Comparison of ENCODE assay signal across 8 cellular contexts in the genomic region with DNA sequence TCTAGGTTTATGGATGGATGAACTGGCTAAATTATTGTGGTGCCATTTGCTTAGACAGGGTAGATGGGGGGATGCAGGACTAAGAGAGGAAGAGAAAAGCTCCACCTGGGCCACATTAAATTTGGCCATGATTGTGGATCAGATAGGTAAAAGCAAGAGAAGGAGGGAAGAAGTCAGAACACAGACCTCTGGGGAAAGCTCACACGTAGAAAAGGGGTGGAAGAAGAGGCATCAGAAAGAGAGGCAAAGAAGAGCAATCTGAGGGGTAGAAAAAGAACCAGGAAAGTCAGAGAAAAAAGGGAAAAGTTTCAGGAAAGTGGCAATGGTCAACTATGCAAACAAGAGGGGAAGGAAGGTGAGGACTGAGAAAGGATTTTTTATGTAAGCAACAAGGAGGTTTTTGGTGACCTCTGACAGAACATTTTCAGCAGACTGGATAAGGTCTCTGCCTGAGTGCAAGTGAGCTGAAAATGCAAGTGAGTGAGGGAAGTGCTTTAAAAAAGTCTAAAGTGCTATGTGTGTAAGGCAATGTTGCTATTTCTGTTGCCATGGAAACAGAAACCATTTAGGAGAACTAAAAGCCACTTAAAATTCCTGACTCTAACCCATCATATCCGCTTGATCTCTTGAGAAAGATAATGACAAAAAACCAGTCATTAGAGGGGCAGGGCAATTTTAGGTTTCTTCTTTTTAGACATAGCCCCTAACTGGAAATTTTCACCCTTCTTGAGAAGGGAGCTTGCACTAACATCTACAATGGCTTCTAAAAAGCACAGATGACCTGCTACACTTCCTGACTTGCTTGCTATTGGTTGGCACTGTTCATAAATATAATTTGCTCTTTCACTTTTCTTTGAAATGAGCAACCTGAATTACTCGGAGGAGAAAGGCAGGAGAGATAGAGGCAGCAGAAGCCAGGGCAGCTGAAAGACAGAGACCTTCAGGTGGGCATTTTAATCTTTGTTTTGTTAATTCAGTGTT. TPM values are rescaled to one million over a fixed set of nuclear protein-coding genes. Genes with fewer than 3 reads are reported as not detected.
A peak's percentile ranks its signal among the peaks of the same experiment; 100 is the strongest.
DNase-seq lines count a peak whose midpoint lies in the region; ATAC-seq, FAIRE-seq and TF ChIP-seq lines count a peak whose summit lies in the region.

A gene with protein sequence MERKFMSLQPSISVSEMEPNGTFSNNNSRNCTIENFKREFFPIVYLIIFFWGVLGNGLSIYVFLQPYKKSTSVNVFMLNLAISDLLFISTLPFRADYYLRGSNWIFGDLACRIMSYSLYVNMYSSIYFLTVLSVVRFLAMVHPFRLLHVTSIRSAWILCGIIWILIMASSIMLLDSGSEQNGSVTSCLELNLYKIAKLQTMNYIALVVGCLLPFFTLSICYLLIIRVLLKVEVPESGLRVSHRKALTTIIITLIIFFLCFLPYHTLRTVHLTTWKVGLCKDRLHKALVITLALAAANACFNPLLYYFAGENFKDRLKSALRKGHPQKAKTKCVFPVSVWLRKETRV (plus strand): TSS at position 856 of the 981 bp plus-strand sequence. CDS start 52,889 bp downstream, outside the sequence.

- H3F3A ChIP-seq in GM23338 (replicated peaks; ENCODE audit: low read depth) (no peaks in the 10 kb centered on the region), neural cell (ENCODE audit: insufficient read depth, low read length, poor library complexity, severe bottlenecking) (no peaks in the 10 kb centered on the region)

- no peaks in the 10 kb centered on the region for H3K27me3 Mint-ChIP-seq in GM23338 (ENCODE audit: insufficient read depth, low read depth, poor library complexity)

- H3K79me2 ChIP-seq in GM23338 (replicated peaks; ENCODE audit: insufficient read depth): no peaks in the 10 kb centered on the region
- no peaks in the 10 kb centered on the region for H3K79me2 ChIP-seq in neural cell (replicated peaks; ENCODE audit: insufficient read depth, low read length)

- H3K9ac ChIP-seq in endocrine pancreas (ENCODE audit: control insufficient read depth, insufficient read depth, low read length): no peak within 1 kb of the TSS
- no peak within 1 kb of the TSS for H3K9ac ChIP-seq in neural cell (ENCODE audit: low read length)

- H3K4me1 Mint-ChIP-seq in GM23338: peaks cover 5% of the 10 kb centered on the region; the same call in 2 of the 3 replicates

- H3K27ac ChIP-seq in GM23338 (ENCODE audit: low read depth): no peak within 1 kb of the TSS
- no peak within 1 kb of the TSS for H3K27ac ChIP-seq in neural cell (ENCODE audit: low read length)

- H2AFZ ChIP-seq in GM23338: peak within 1 kb of the TSS; percentile 52; the same call in 1 of the 2 replicates
- no peak within 1 kb of the TSS for H2AFZ ChIP-seq in neural cell (ENCODE audit: low read depth, low read length)

- no peaks in the 10 kb centered on the region for H3K4me1 ChIP-seq in GM23338 (ENCODE audit: insufficient read depth)
- H3K4me1 ChIP-seq in endocrine pancreas (ENCODE audit: control insufficient read depth, insufficient read depth, low read length): peaks cover 11% of the 10 kb centered on the region

- H3K9me3 Mint-ChIP-seq in GM23338: no peaks in the 10 kb centered on the region

- H3K36me3 Mint-ChIP-seq in GM23338 (ENCODE audit: low read depth): no peaks in the 10 kb centered on the region

- no peak within 1 kb of the TSS for H3K4me3 Mint-ChIP-seq in GM23338

- ATAC-seq in GM23338 (no peak), GM21360 (IDR thresholded peaks at IDR 0.05; ENCODE audit: unreplicated experiment) (no peak)

- no peak within 1 kb of the TSS for H3K27ac Mint-ChIP-seq in GM23338

- TF ChIP-seq RAD21 in neural cell (conservative IDR thresholded peaks at IDR 0.05): no peak

- no peak for FAIRE-seq in RCC 7860 (lab: Jason Lieb, UNC)

- H4K20me1 ChIP-seq in GM23338 (replicated peaks; ENCODE audit: insufficient read depth) (no peaks in the 10 kb centered on the region), neural cell (ENCODE audit: insufficient read depth) (no peaks in the 10 kb centered on the region)

- DNase-seq in GF-D8 (lab: John Stamatoyannopoulos, UW) (peak; percentile 83), GM23338 (ENCODE audit: low spot score) (peak; percentile 52), NOMO-1 treated with dmso at 0.1 percent for 144 hours (lab: John Stamatoyannopoulos, UW; ENCODE audit: unreplicated experiment) (peak; percentile 42), NCI-H446 treated with DMSO at 0.1 percent for 48 hours (lab: John Stamatoyannopoulos, UW) (no peak), RCC 7860 (ENCODE audit: low spot score) (no peak)

- no peak for TF ChIP-seq EP300 in neural cell (conservative IDR thresholded peaks at IDR 0.05; ENCODE audit: poor library complexity, severe bottlenecking)

- TF ChIP-seq CTCF in GM23338 (conservative IDR thresholded peaks at IDR 0.05; ENCODE audit: low read depth in 2 of 2) (no peak), neural cell (IDR thresholded peaks at IDR 0.05; ENCODE audit: poor library complexity, severe bottlenecking) (no peak)

- H3K4me3 ChIP-seq in GM23338 (no peak within 1 kb of the TSS), endocrine pancreas (ENCODE audit: control insufficient read depth, insufficient read depth, low read length) (peak within 1 kb of the TSS; percentile 22), neural cell (ENCODE audit: low read length) (peak within 1 kb of the TSS; percentile 18)

- no peaks in the 10 kb centered on the region for H3K27me3 ChIP-seq in GM23338 (ENCODE audit: insufficient read depth)
- H3K27me3 ChIP-seq in endocrine pancreas (ENCODE audit: control insufficient read depth, insufficient read depth, low read length): no peaks in the 10 kb centered on the region
- no peaks in the 10 kb centered on the region for H3K27me3 ChIP-seq in neural cell (ENCODE audit: insufficient read depth, low read depth, low read length)

- H3K9me3 ChIP-seq in endocrine pancreas (ENCODE audit: control insufficient read depth, low read length) (no peaks in the 10 kb centered on the region), neural cell (ENCODE audit: low read length) (no peaks in the 10 kb centered on the region)

- H3K36me3 ChIP-seq in GM23338 (ENCODE audit: insufficient read depth): no peaks in the 10 kb centered on the region
- H3K36me3 ChIP-seq in endocrine pancreas (ENCODE audit: control insufficient read depth, insufficient read depth, low read length): no peaks in the 10 kb centered on the region
- no peaks in the 10 kb centered on the region for H3K36me3 ChIP-seq in neural cell (ENCODE audit: insufficient read depth, low read length)

- H3K9me2 ChIP-seq in GM23338 (ENCODE audit: insufficient read depth) (no peaks in the 10 kb centered on the region), neural cell (ENCODE audit: insufficient read depth, low read length) (no peaks in the 10 kb centered on the region)

- H3K4me2 ChIP-seq in GM23338: no peak within 1 kb of the TSS
- H3K4me2 ChIP-seq in neural cell (ENCODE audit: low read length): peak within 1 kb of the TSS; percentile 13

TF ChIP-seq in GM23338, 12 proteins besides CTCF, POLR2A, EP300 and RAD21 (continues in another document):
- TF ChIP-seq, protein P1, sequence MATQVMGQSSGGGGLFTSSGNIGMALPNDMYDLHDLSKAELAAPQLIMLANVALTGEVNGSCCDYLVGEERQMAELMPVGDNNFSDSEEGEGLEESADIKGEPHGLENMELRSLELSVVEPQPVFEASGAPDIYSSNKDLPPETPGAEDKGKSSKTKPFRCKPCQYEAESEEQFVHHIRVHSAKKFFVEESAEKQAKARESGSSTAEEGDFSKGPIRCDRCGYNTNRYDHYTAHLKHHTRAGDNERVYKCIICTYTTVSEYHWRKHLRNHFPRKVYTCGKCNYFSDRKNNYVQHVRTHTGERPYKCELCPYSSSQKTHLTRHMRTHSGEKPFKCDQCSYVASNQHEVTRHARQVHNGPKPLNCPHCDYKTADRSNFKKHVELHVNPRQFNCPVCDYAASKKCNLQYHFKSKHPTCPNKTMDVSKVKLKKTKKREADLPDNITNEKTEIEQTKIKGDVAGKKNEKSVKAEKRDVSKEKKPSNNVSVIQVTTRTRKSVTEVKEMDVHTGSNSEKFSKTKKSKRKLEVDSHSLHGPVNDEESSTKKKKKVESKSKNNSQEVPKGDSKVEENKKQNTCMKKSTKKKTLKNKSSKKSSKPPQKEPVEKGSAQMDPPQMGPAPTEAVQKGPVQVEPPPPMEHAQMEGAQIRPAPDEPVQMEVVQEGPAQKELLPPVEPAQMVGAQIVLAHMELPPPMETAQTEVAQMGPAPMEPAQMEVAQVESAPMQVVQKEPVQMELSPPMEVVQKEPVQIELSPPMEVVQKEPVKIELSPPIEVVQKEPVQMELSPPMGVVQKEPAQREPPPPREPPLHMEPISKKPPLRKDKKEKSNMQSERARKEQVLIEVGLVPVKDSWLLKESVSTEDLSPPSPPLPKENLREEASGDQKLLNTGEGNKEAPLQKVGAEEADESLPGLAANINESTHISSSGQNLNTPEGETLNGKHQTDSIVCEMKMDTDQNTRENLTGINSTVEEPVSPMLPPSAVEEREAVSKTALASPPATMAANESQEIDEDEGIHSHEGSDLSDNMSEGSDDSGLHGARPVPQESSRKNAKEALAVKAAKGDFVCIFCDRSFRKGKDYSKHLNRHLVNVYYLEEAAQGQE (IDR thresholded peaks at IDR 0.05; ENCODE audit: unreplicated experiment): no peak

TF ChIP-seq in neural cell, 6 proteins besides CTCF, POLR2A, EP300 and RAD21 (continues in another document):
- no peak for TF ChIP-seq POLR2AphosphoS5 (IDR thresholded peaks at IDR 0.05)
- no peak for TF ChIP-seq MXI1 (conservative IDR thresholded peaks at IDR 0.05; ENCODE audit: poor library complexity, severe bottlenecking)
- no peak for TF ChIP-seq SMC3 (conservative IDR thresholded peaks at IDR 0.05; ENCODE audit: poor library complexity)
- TF ChIP-seq TAF1 (IDR thresholded peaks at IDR 0.05; ENCODE audit: low read depth): no peak

RNA-seq across cellular contexts. Expression of the gene that starts here (rescaled TPM):
- total RNA-seq in GM23338 (2014; rRNA removed; shearing (Covaris generic)): not detected in 2 replicates
- polyA plus RNA-seq in GM23338 (2016; fragmentation: Nextera tagmentation; extraction: Ambion mirVana) (not detected in 2 replicates), neural cell (0.19 and 0.26 TPM in 2 replicates)
- 0.73 and 1.5 TPM in 2 replicates for polyA minus RNA-seq in neural cell

Comparison
In these comparisons a context has a peak if more than half of its experiments do, and no peak if none do; other contexts are left out.
1. Peak in DNase-seq in GM23338; RNA of the gene not detected or under 1 TPM.
2. DNase-seq: peak in GF-D8 (single experiment) and NOMO-1 treated with dmso at 0.1 percent for 144 hours (single experiment); none in NCI-H446 treated with DMSO at 0.1 percent for 48 hours (single experiment) and RCC 7860 (single experiment).